ENCODE assay signal across 17 cellular contexts in genomic region chr1:89918794-89919155, GRCh38.
DNase-seq lines count a peak whose midpoint lies in the region; ATAC-seq, FAIRE-seq and TF ChIP-seq lines count a peak whose summit lies in the region.
"Had no signal": no experiment of that assay in that cellular context is flagged by ENCODE, and none has a peak within 500 bp of the region (broad histone marks: within the 10 kb centered on the region; RNA-seq: fewer than 3 reads in every experiment).

No MANE protein-coding gene starts in this region.

- H3K4me1 ChIP-seq in Panc1 (ENCODE audit: control insufficient read depth, insufficient read depth, low read length) (peaks cover 12% of the 10 kb centered on the region), kidney (ENCODE audit: control insufficient read depth in 1 of 2, insufficient read depth in 1 of 2, low read depth in 1 of 2, low read length in 2 of 2) (peaks cover 0 to 4% of the 10 kb centered on the region in 2 donors)

- H3K27me3 ChIP-seq in Panc1 (ENCODE audit: control insufficient read depth, insufficient read depth, low read length): no peaks in the 10 kb centered on the region
- H3K27me3 ChIP-seq: vagina had no signal

- H3K4me3 Mint-ChIP-seq in activated naive CD4-positive, alpha-beta T cell treated with anti-CD3 and anti-CD28 coated beads, Interleukin-2, amount 50 U/mL, for 24 hours: no peak overlapping the region
- H3K4me3 Mint-ChIP-seq: activated T-cell treated with anti-CD3 and anti-CD28 coated beads, Interleukin-2, amount 50 U/mL, for 24 hours; CD8-positive, alpha-beta memory T cell; IgD-negative memory B cell; stimulated activated naive CD8-positive, alpha-beta T cell treated with anti-CD3 and anti-CD28 coated beads, Interleukin-15, Interleukin-2, amounts not matched to agents 100 ng/mL and 50 ng/mL, for 24 hours had no signal

- intact Hi-C loops in Panc1 (cut with micrococcal nuclease; ENCODE audit: unreplicated experiment) (no loop called here), kidney (cut with DNase I) (no loop called here)

- CTCF ChIA-PET in Panc1 (lab: Charles Lee): no interaction called here

- peaks cover 17% of the 10 kb centered on the region for H3K36me3 Mint-ChIP-seq in activated naive CD4-positive, alpha-beta T cell treated with anti-CD3 and anti-CD28 coated beads, Interleukin-2, amount 50 U/mL, for 24 hours

- peak overlapping the region; percentile 4 for H3K27ac Mint-ChIP-seq in activated naive CD4-positive, alpha-beta T cell treated with anti-CD3 and anti-CD28 coated beads, Interleukin-2, amount 50 U/mL, for 24 hours
- H3K27ac Mint-ChIP-seq: activated T-cell treated with anti-CD3 and anti-CD28 coated beads, Interleukin-2, amount 50 U/mL, for 24 hours; IgD-negative memory B cell; stimulated activated naive CD8-positive, alpha-beta T cell treated with anti-CD3 and anti-CD28 coated beads, Interleukin-15, Interleukin-2, amounts not matched to agents 100 ng/mL and 50 ng/mL, for 24 hours had no signal

- POLR2A ChIA-PET in Panc1 (lab: Charles Lee): no interaction called here

- in situ Hi-C loops in Panc1 (cut with HindIII; ENCODE audit: low pct_unique_long_range_greater_than_20kb, low sequenced_read_pairs): no loop called here

- no peak overlapping the region for H3K4me3 ChIP-seq in Panc1 (ENCODE audit: low read depth in 2 of 2, low read length in 2 of 2)
- no peak overlapping the region for H3K4me3 ChIP-seq in kidney (ENCODE audit: low read length in 2 of 2)
- H3K4me3 ChIP-seq: vagina had no signal

- H3K27me3 Mint-ChIP-seq in activated naive CD4-positive, alpha-beta T cell treated with anti-CD3 and anti-CD28 coated beads, Interleukin-2, amount 50 U/mL, for 24 hours: no peaks in the 10 kb centered on the region
- H3K27me3 Mint-ChIP-seq: activated T-cell treated with anti-CD3 and anti-CD28 coated beads, Interleukin-2, amount 50 U/mL, for 24 hours; CD8-positive, alpha-beta memory T cell; IgD-negative memory B cell; stimulated activated naive CD8-positive, alpha-beta T cell treated with anti-CD3 and anti-CD28 coated beads, Interleukin-15, Interleukin-2, amounts not matched to agents 100 ng/mL and 50 ng/mL, for 24 hours had no signal

- H3K36me3 ChIP-seq in Panc1 (ENCODE audit: control insufficient read depth, insufficient read depth, low read length) (no peaks in the 10 kb centered on the region; the same call in 1 of the 2 replicates), kidney (ENCODE audit: control insufficient read depth in 1 of 2, insufficient read depth in 2 of 2, low read length in 2 of 2) (no peaks in the 10 kb centered on the region)
- H3K36me3 ChIP-seq: vagina had no signal

- peak; percentile 68 for FAIRE-seq in kidney (lab: Jason Lieb, UNC)

- H3K9me3 Mint-ChIP-seq in activated naive CD4-positive, alpha-beta T cell treated with anti-CD3 and anti-CD28 coated beads, Interleukin-2, amount 50 U/mL, for 24 hours: no peaks in the 10 kb centered on the region
- H3K9me3 Mint-ChIP-seq: stimulated activated naive CD8-positive, alpha-beta T cell treated with anti-CD3 and anti-CD28 coated beads, Interleukin-15, Interleukin-2, amounts not matched to agents 100 ng/mL and 50 ng/mL, for 24 hours had no signal

- H3K9me3 ChIP-seq in Panc1 (ENCODE audit: control insufficient read depth, insufficient read depth, low read depth, low read length) (peaks cover 3% of the 10 kb centered on the region; the same call in 1 of the 2 replicates), kidney (ENCODE audit: control insufficient read depth in 1 of 2, low read length in 2 of 2) (peaks cover 0 to 4% of the 10 kb centered on the region in 2 donors)
- H3K9me3 ChIP-seq: vagina had no signal

- H3K27ac ChIP-seq in Panc1 (ENCODE audit: low read length) (no peak overlapping the region), kidney (ENCODE audit: low read depth in 2 of 2, low read length in 2 of 2) (no peak overlapping the region), substantia nigra (ENCODE audit: low read depth, low read length, poor library complexity, severe bottlenecking) (peak overlapping the region; percentile 53)
- H3K27ac ChIP-seq: vagina had no signal

- H3K9ac ChIP-seq in kidney (ENCODE audit: low read length in 2 of 2): no peak overlapping the region

- TF ChIP-seq CTCF in Panc1 (IDR thresholded peaks at IDR 0.05): no peak
- TF ChIP-seq CTCF in kidney (IDR thresholded peaks at IDR 0.05; ENCODE audit: borderline replicate concordance, extremely low read depth, insufficient read depth): no peak

- H3K4me1 Mint-ChIP-seq in activated naive CD4-positive, alpha-beta T cell treated with anti-CD3 and anti-CD28 coated beads, Interleukin-2, amount 50 U/mL, for 24 hours: peaks cover 21% of the 10 kb centered on the region

- peak; percentile 65 for ATAC-seq in Panc1

- no peak for DNase-seq in activated naive CD4-positive, alpha-beta T cell treated with anti-CD3 and anti-CD28 coated beads, Interleukin-2, amount 50 U/mL, for 16 hours
- DNase-seq in Panc1 (ENCODE audit: low read depth, low spot score) (no peak), kidney (no peak), substantia nigra (lab: John Stamatoyannopoulos, UW) (no peak), T-helper 2 cell (no peak), iPS-NIHi11 (ENCODE audit: low spot score) (no peak), GM03348 (ENCODE audit: low spot score) (no peak)
- DNase-seq: activated CD4-positive, alpha-beta T cell treated with anti-CD3 and anti-CD28 coated beads, Interleukin-2, amount 50 U/mL, for 48 hours; activated T-cell treated with anti-CD3 and anti-CD28 coated beads, Interleukin-2, amount 50 U/mL, for 24 hours; CD8-positive, alpha-beta memory T cell; NCI-H1048; NCI-H2081 treated with DMSO at 0.1 percent for 48 hours; NCI-H526 treated with DMSO at 0.1 percent for 48 hours had no signal

- BruUV-seq in Panc1 (replicated peaks; lab: Mats Ljungman, UMichigan): no TSS peak
